Comparison of ENCODE assay signal across 8 cellular contexts in genomic region chr5:164597293-164597900, GRCh38.
DNase-seq lines count a peak whose midpoint lies in the region; ATAC-seq and TF ChIP-seq lines count a peak whose summit lies in the region.

No MANE protein-coding gene starts in this region.

- H3K9me2 ChIP-seq in HCT116 (ENCODE audit: insufficient read depth) = no peaks in the 10 kb centered on the region

- peak in 2 of 3 experiments; percentile 15 to 40; a peak in 3 of 6 replicates for TF ChIP-seq CTCF in HCT116 (IDR thresholded peaks at IDR 0.05 in 2 of 3, conservative IDR thresholded peaks at IDR 0.05 in 1 of 3; ENCODE audit: borderline replicate concordance in 1 of 3, insufficient read depth in 1 of 3, low read depth in 2 of 3, low read length in 2 of 3)

- CTCF ChIA-PET in HCT116 (lab: Charles Lee) = no interaction called here

- H3K27me3 ChIP-seq in HCT116 (ENCODE audit: insufficient read depth, low read length) = no peaks in the 10 kb centered on the region

- TF ChIP-seq RAD21 in HCT116 (IDR thresholded peaks at IDR 0.05; ENCODE audit: low read depth) = no peak

- no peaks in the 10 kb centered on the region for H3K4me1 ChIP-seq in HCT116 (ENCODE audit: control insufficient read depth in 1 of 2, insufficient read depth in 2 of 2, low read length in 2 of 2)

- H2AFZ ChIP-seq in HCT116 (ENCODE audit: low read depth, low read length, poor library complexity, severe bottlenecking) = no peak overlapping the region

- intact Hi-C loops in HCT116 (cut with micrococcal nuclease) = no loop called here

- H3K4me2 ChIP-seq in HCT116 (ENCODE audit: low read length) = no peak overlapping the region

- POLR2A ChIA-PET in HCT116 (lab: Charles Lee) = no interaction called here

- no peaks in the 10 kb centered on the region for H3K36me3 ChIP-seq in HCT116 (ENCODE audit: control insufficient read depth in 1 of 2, insufficient read depth in 2 of 2, low read length in 2 of 2)

- DNase-seq in HCT116 (ENCODE audit: low read depth, low spot score) (no peak), MV-4-11 (lab: John Stamatoyannopoulos, UW) (peak; percentile 25), iris pigment epithelial cell (ENCODE audit: low read depth) (peak; percentile 9), OCI-M2 (lab: John Stamatoyannopoulos, UW; ENCODE audit: unreplicated experiment) (no peak), NCI-H446 treated with DMSO at 0.1 percent for 48 hours (lab: John Stamatoyannopoulos, UW) (no peak)
- no peak for DNase-seq in effector CD8-positive, alpha-beta T cell (lab: John Stamatoyannopoulos, UW)
- DNase-seq in stimulated activated CD4-positive, alpha-beta T cell treated with anti-CD3 and anti-CD28 coated beads, Interleukin-4, amount 100 ng/mL, for 1 hour = no peak

- no peaks in the 10 kb centered on the region for H3K79me2 ChIP-seq in HCT116 (ENCODE audit: insufficient read depth, low read length)

- no peak overlapping the region for H3K9ac ChIP-seq in HCT116 (ENCODE audit: low read length)

- H3K4me3 ChIP-seq in HCT116 (replicated peaks in 1 of 2; ENCODE audit: low read depth in 1 of 2, low read length in 2 of 2) = no peak overlapping the region

- TF ChIP-seq POLR2A in HCT116 (IDR thresholded peaks at IDR 0.05; ENCODE audit: borderline replicate concordance, extremely low read depth, insufficient read depth, insufficient read length) = no peak

- peak; percentile 92 for ATAC-seq in GM18511 (IDR thresholded peaks at IDR 0.05; ENCODE audit: unreplicated experiment)
- no peak for ATAC-seq in HCT116

- no TSS peak for BruUV-seq in HCT116 (replicated peaks; lab: Mats Ljungman, UMichigan)

- H4K20me1 ChIP-seq in HCT116 (ENCODE audit: insufficient read depth) = no peaks in the 10 kb centered on the region

- H3K27ac ChIP-seq in HCT116 (ENCODE audit: low read depth, low read length) = no peak overlapping the region

- H3K9me3 ChIP-seq in HCT116 (ENCODE audit: control insufficient read depth in 1 of 2, insufficient read depth in 1 of 2, low read depth in 1 of 2, low read length in 2 of 2) = peaks cover 5 to 9% of the 10 kb centered on the region in 2 experiments; a peak in 2 of 4 replicates

- RAD21 ChIA-PET in HCT116 (lab: Charles Lee; ENCODE audit: low non-redundant PET in 1 of 2, low total read pairs in 2 of 2, uncharacterized antibody in 2 of 2, unreplicated experiment in 2 of 2) = no interaction called here

TF ChIP-seq in HCT116, 20 proteins besides CTCF, POLR2A, EP300 and RAD21:
- TF ChIP-seq EZH2 (IDR thresholded peaks at IDR 0.05) (no peak), CBX3 (IDR thresholded peaks at IDR 0.05; ENCODE audit: low read depth) (no peak), REST (IDR thresholded peaks at IDR 0.05; ENCODE audit: low read depth) (no peak), FOSL1 (IDR thresholded peaks at IDR 0.05; ENCODE audit: low read depth) (no peak), SP1 (IDR thresholded peaks at IDR 0.05; ENCODE audit: low read depth) (no peak), POLR2AphosphoS5 (IDR thresholded peaks at IDR 0.05; ENCODE audit: low read depth, low read length) (no peak), CEBPB (IDR thresholded peaks at IDR 0.05; ENCODE audit: low read depth) (no peak), SIN3A (IDR thresholded peaks at IDR 0.05; ENCODE audit: low read depth) (no peak), ATF3 (IDR thresholded peaks at IDR 0.05) (no peak), EZH2phosphoT487 (IDR thresholded peaks at IDR 0.05; ENCODE audit: borderline replicate concordance) (no peak), ZNF274 (IDR thresholded peaks at IDR 0.05; ENCODE audit: low read depth, low read length) (no peak), YY1 (IDR thresholded peaks at IDR 0.05; ENCODE audit: extremely low read depth, insufficient replicate concordance, low read depth, low read length) (no peak), ZFX (IDR thresholded peaks at IDR 0.05) (no peak), JUND (IDR thresholded peaks at IDR 0.05) (no peak)

Comparison
In these comparisons a context has a peak if more than half of its experiments do, and no peak if none do; other contexts are left out.
1. DNase-seq: peak in MV-4-11 (single experiment) and iris pigment epithelial cell (single experiment); none in HCT116 (single experiment), effector CD8-positive, alpha-beta T cell (single experiment), OCI-M2 (single experiment), NCI-H446 treated with DMSO at 0.1 percent for 48 hours (single experiment) and stimulated activated CD4-positive, alpha-beta T cell treated with anti-CD3 and anti-CD28 coated beads, Interleukin-4, amount 100 ng/mL, for 1 hour (single experiment).